Comparison of ENCODE assay signal across 31 cellular contexts in the genomic region with DNA sequence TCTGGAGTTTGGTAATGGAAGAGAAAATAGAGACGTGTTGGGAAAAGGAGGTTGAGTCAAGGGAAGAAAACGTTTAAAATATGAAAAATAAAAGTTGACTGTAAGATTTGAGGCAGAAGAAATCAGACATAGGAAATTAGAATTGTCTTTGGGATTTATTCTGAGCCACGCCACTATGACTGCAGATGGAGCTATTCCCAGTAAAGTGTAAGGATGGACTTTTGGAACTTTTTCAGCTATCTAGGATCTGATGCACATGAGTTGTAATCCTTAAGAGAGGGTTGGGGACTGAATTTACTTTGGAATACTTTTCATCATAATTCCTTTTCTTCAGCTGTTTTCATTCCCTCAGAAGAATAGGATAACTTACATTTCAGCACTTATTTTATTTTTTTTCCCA.
DNase-seq lines count a peak whose midpoint lies in the region; ATAC-seq and TF ChIP-seq lines count a peak whose summit lies in the region.
"Had no signal": no experiment of that assay in that cellular context is flagged by ENCODE, and none has a peak within 500 bp of the region (broad histone marks: within the 10 kb centered on the region; RNA-seq: fewer than 3 reads in every experiment).

No MANE protein-coding gene starts in this region.

- no peak overlapping the region for H2BK5ac ChIP-seq in mesenchymal stem cell (ENCODE audit: low read depth, low read length, poor library complexity, severe bottlenecking)

- H3K18ac ChIP-seq in mesenchymal stem cell (ENCODE audit: low read depth in 1 of 2, low read length in 2 of 2) = no peak overlapping the region

- H3K4me1 ChIP-seq in endodermal cell (ENCODE audit: control insufficient read depth, insufficient read depth, low read length) (no peaks in the 10 kb centered on the region), mesenchymal stem cell (ENCODE audit: control insufficient read depth, insufficient read depth, low read depth, low read length) (no peaks in the 10 kb centered on the region)
- H3K4me1 ChIP-seq: foreskin keratinocyte had no signal

- H3K36me3 Mint-ChIP-seq in endodermal cell (ENCODE audit: low read depth) = no peaks in the 10 kb centered on the region
- H3K36me3 Mint-ChIP-seq: activated CD8-positive, alpha-beta memory T cell treated with anti-CD3 and anti-CD28 coated beads, Interleukin-2, amount 10 ng/mL, durations not matched to agents 7 days and 5 days; CD4-positive, CD25-positive, alpha-beta regulatory T cell; stimulated activated naive B cell treated with anti-CD40 and anti-IgM and Interleukin-4, amounts not matched to agents 10 μg/mL and 1 μg/mL and 100 μg/mL, for 72 hours had no signal

- H4K91ac ChIP-seq in mesenchymal stem cell (ENCODE audit: low read length) = no peak overlapping the region

- H3K9ac ChIP-seq in endodermal cell (ENCODE audit: extremely low read depth, low read length, poor library complexity, severe bottlenecking) = no peak overlapping the region
- H3K9ac ChIP-seq in mesenchymal stem cell (ENCODE audit: low read length) = peak overlapping the region; percentile 49

- H3K4ac ChIP-seq in mesenchymal stem cell (ENCODE audit: low read depth in 1 of 2, low read length in 2 of 2) = no peak overlapping the region

- no peak overlapping the region for H3K27ac Mint-ChIP-seq in endodermal cell
- H3K27ac Mint-ChIP-seq: activated CD8-positive, alpha-beta memory T cell treated with anti-CD3 and anti-CD28 coated beads, Interleukin-2, amount 10 ng/mL, durations not matched to agents 7 days and 5 days; activated naive CD8-positive, alpha-beta T cell treated with anti-CD3 and anti-CD28 coated beads, Interleukin-2, amount 50 U/mL, for 24 hours; CD4-positive, CD25-positive, alpha-beta regulatory T cell; nephron; stimulated activated naive B cell treated with anti-CD40 and anti-IgM and Interleukin-4, amounts not matched to agents 10 μg/mL and 1 μg/mL and 100 μg/mL, for 72 hours; type B pancreatic cell had no signal

- H3K9me3 Mint-ChIP-seq in endodermal cell = peaks cover 7% of the 10 kb centered on the region
- H3K9me3 Mint-ChIP-seq: type B pancreatic cell had no signal

- H3K4me3 Mint-ChIP-seq in endodermal cell = no peak overlapping the region
- H3K4me3 Mint-ChIP-seq: activated CD8-positive, alpha-beta memory T cell treated with anti-CD3 and anti-CD28 coated beads, Interleukin-2, amount 10 ng/mL, durations not matched to agents 7 days and 5 days; activated naive CD8-positive, alpha-beta T cell treated with anti-CD3 and anti-CD28 coated beads, Interleukin-2, amount 50 U/mL, for 24 hours; activated T-cell treated with anti-CD3 and anti-CD28 coated beads, Interleukin-2, amount 50 U/mL, for 4 hours; CD4-positive, CD25-positive, alpha-beta regulatory T cell; central memory CD8-positive, alpha-beta T cell; nephron; stimulated activated naive B cell treated with anti-CD40 and anti-IgM and Interleukin-4, amounts not matched to agents 10 μg/mL and 1 μg/mL and 100 μg/mL, for 72 hours; type B pancreatic cell had no signal

- no peaks in the 10 kb centered on the region for H3K27me3 ChIP-seq in endodermal cell (ENCODE audit: control insufficient read depth, insufficient read depth, low read length, poor library complexity, severe bottlenecking)
- H3K27me3 ChIP-seq in mesenchymal stem cell (ENCODE audit: control insufficient read depth in 1 of 2, insufficient read depth in 1 of 2, low read length in 2 of 2) = no peaks in the 10 kb centered on the region
- H3K27me3 ChIP-seq: dorsolateral prefrontal cortex, foreskin keratinocyte, hepatocyte had no signal

- H3K4me3 ChIP-seq in AG10803 (ENCODE audit: low read length) = no peak overlapping the region
- H3K4me3 ChIP-seq in endodermal cell (ENCODE audit: low read length) = no peak overlapping the region
- H3K4me3 ChIP-seq in mesenchymal stem cell (ENCODE audit: insufficient read depth in 1 of 2, low read depth in 1 of 2, low read length in 2 of 2) = no peak overlapping the region
- H3K4me3 ChIP-seq: dorsolateral prefrontal cortex, hepatocyte had no signal

- DNase-seq in AG10803 (ENCODE audit: low read depth) (peak; percentile 42), ELR (ENCODE audit: low read depth) (peak; percentile 9), endodermal cell (no peak), mesenchymal stem cell (no peak), kidney tubule cell (ENCODE audit: low spot score) (no peak)
- DNase-seq: activated CD4-positive, alpha-beta T cell treated with anti-CD3 and anti-CD28 coated beads, Interleukin-2, amount 50 U/mL, for 4 hours; activated CD8-positive, alpha-beta memory T cell treated with anti-CD3 and anti-CD28 coated beads, Interleukin-2, amount 10 ng/mL, durations not matched to agents 7 days and 5 days; activated naive CD4-positive, alpha-beta T cell; activated naive CD8-positive, alpha-beta T cell treated with anti-CD3 and anti-CD28 coated beads, Interleukin-2, amount 50 U/mL, for 24 hours; activated T-cell treated with anti-CD3 and anti-CD28 coated beads, Interleukin-2, amount 50 U/mL, for 4 hours; Calu3; CD4-positive, CD25-positive, alpha-beta regulatory T cell; DMS79; dorsolateral prefrontal cortex; foreskin keratinocyte; kidney glomerular epithelial cell; mammary epithelial cell; NCI-H1105 treated with DMSO at 0.1 percent for 48 hours; NCI-H1930; NCI-H2227 treated with DMSO at 0.1 percent for 48 hours; NCI-H526 treated with DMSO at 0.1 percent for 48 hours; PC-3; small intestine; stimulated activated naive B cell treated with anti-CD40 and anti-IgM and Interleukin-4, amounts not matched to agents 10 μg/mL and 1 μg/mL and 100 μg/mL, for 72 hours; T-helper 2 cell had no signal

- H3K9me3 ChIP-seq in endodermal cell (ENCODE audit: control insufficient read depth, low read length) (no peaks in the 10 kb centered on the region), mesenchymal stem cell (ENCODE audit: control insufficient read depth, low read length) (peaks cover 4% of the 10 kb centered on the region)

- no peaks in the 10 kb centered on the region for H3K36me3 ChIP-seq in endodermal cell (ENCODE audit: control insufficient read depth, insufficient read depth, low read length)
- no peaks in the 10 kb centered on the region for H3K36me3 ChIP-seq in mesenchymal stem cell (ENCODE audit: control insufficient read depth in 1 of 2, insufficient read depth in 2 of 2, low read depth in 1 of 2, low read length in 2 of 2)

- 51 to 60% methylated on average over 3 of the region's 3 CpGs for WGBS in endodermal cell (ENCODE audit: insufficient coverage in 1 of 2, insufficient read length in 1 of 2), 2 experiments
- 74% methylated on average over 3 of the region's 3 CpGs for WGBS in mesenchymal stem cell

- no peak overlapping the region for H2AK5ac ChIP-seq in mesenchymal stem cell (ENCODE audit: low read length, severe bottlenecking)

- H3K27me3 Mint-ChIP-seq in endodermal cell (ENCODE audit: insufficient read depth) = no peaks in the 10 kb centered on the region
- H3K27me3 Mint-ChIP-seq: activated CD8-positive, alpha-beta memory T cell treated with anti-CD3 and anti-CD28 coated beads, Interleukin-2, amount 10 ng/mL, durations not matched to agents 7 days and 5 days; activated naive CD8-positive, alpha-beta T cell treated with anti-CD3 and anti-CD28 coated beads, Interleukin-2, amount 50 U/mL, for 24 hours; CD4-positive, CD25-positive, alpha-beta regulatory T cell; central memory CD8-positive, alpha-beta T cell; stimulated activated naive B cell treated with anti-CD40 and anti-IgM and Interleukin-4, amounts not matched to agents 10 μg/mL and 1 μg/mL and 100 μg/mL, for 72 hours; type B pancreatic cell had no signal

- no peak overlapping the region for H3K14ac ChIP-seq in mesenchymal stem cell (ENCODE audit: low read length in 2 of 2)

- H3K23ac ChIP-seq in mesenchymal stem cell (ENCODE audit: low read length in 2 of 2) = no peak overlapping the region

- no peak overlapping the region for H3K27ac ChIP-seq in endodermal cell (ENCODE audit: low read depth, low read length)
- no peak overlapping the region for H3K27ac ChIP-seq in mesenchymal stem cell (ENCODE audit: low read length, poor library complexity, severe bottlenecking)
- H3K27ac ChIP-seq: dorsolateral prefrontal cortex, foreskin keratinocyte, hepatocyte had no signal

- no peaks in the 10 kb centered on the region for H3K4me1 Mint-ChIP-seq in endodermal cell
- H3K4me1 Mint-ChIP-seq: activated CD8-positive, alpha-beta memory T cell treated with anti-CD3 and anti-CD28 coated beads, Interleukin-2, amount 10 ng/mL, durations not matched to agents 7 days and 5 days; activated naive CD8-positive, alpha-beta T cell treated with anti-CD3 and anti-CD28 coated beads, Interleukin-2, amount 50 U/mL, for 24 hours; CD4-positive, CD25-positive, alpha-beta regulatory T cell; central memory CD8-positive, alpha-beta T cell; nephron; stimulated activated naive B cell treated with anti-CD40 and anti-IgM and Interleukin-4, amounts not matched to agents 10 μg/mL and 1 μg/mL and 100 μg/mL, for 72 hours had no signal

- no peak overlapping the region for H3K4me2 ChIP-seq in mesenchymal stem cell (ENCODE audit: low read length, poor library complexity, severe bottlenecking)
- H3K4me2 ChIP-seq: hepatocyte had no signal

- no peak overlapping the region for H2AFZ ChIP-seq in mesenchymal stem cell (ENCODE audit: low read depth, low read length)
- H2AFZ ChIP-seq: hepatocyte had no signal

- no peak overlapping the region for H2BK15ac ChIP-seq in mesenchymal stem cell (ENCODE audit: low read depth, poor library complexity, severe bottlenecking)

- H2BK12ac ChIP-seq in mesenchymal stem cell (ENCODE audit: low read length in 2 of 2) = no peak overlapping the region

- H3K79me1 ChIP-seq in mesenchymal stem cell (replicated peaks; ENCODE audit: low read length, poor library complexity, severe bottlenecking) = no peaks in the 10 kb centered on the region

- ATAC-seq in GM21423 (IDR thresholded peaks at IDR 0.05; ENCODE audit: unreplicated experiment) = no peak
- no peak for ATAC-seq in GM21526 (IDR thresholded peaks at IDR 0.05; ENCODE audit: low FRiP score, unreplicated experiment)
- ATAC-seq: activated CD8-positive, alpha-beta memory T cell treated with anti-CD3 and anti-CD28 coated beads, Interleukin-2, amount 10 ng/mL, durations not matched to agents 7 days and 5 days; activated naive CD8-positive, alpha-beta T cell treated with anti-CD3 and anti-CD28 coated beads, Interleukin-2, amount 50 U/mL, for 24 hours; activated T-cell treated with anti-CD3 and anti-CD28 coated beads, Interleukin-2, amount 50 U/mL, for 4 hours; foreskin keratinocyte; PC-3; stimulated activated naive B cell treated with anti-CD40 and anti-IgM and Interleukin-4, amounts not matched to agents 10 μg/mL and 1 μg/mL and 100 μg/mL, for 72 hours had no signal

- no peak overlapping the region for H2BK120ac ChIP-seq in mesenchymal stem cell (ENCODE audit: low read depth, low read length)

- TF ChIP-seq CTCF in AG10803 (conservative IDR thresholded peaks at IDR 0.05; ENCODE audit: low read length) = peak; percentile 45
- peak; percentile 13 for TF ChIP-seq CTCF in endodermal cell (conservative IDR thresholded peaks at IDR 0.05)

- H4K8ac ChIP-seq in mesenchymal stem cell (ENCODE audit: low read length) = no peak overlapping the region

Comparison
In these comparisons a context has a peak if more than half of its experiments do, and no peak if none do; other contexts are left out.
1. DNase-seq: peak in AG10803 (single experiment) and ELR (single experiment); none in endodermal cell (single experiment), mesenchymal stem cell (single experiment) and kidney tubule cell (single experiment).